9 cellular contexts compared by ENCODE assay signal in genomic region chr1:201154389-201155165, GRCh38. TPM values are rescaled to one million over a fixed set of nuclear protein-coding genes. Genes with fewer than 3 reads are reported as not detected.
DNase-seq lines count a peak whose midpoint lies in the region; ATAC-seq, FAIRE-seq and TF ChIP-seq lines count a peak whose summit lies in the region.
"Had no signal": no experiment of that assay in that cellular context is flagged by ENCODE, and none has a peak within 500 bp of the region (broad histone marks: within the 10 kb centered on the region; RNA-seq: fewer than 3 reads in every experiment).

TSS of gene TMEM9 (minus strand) at chr1:201154474. CDS start at chr1:201153923, 551 bp downstream.

- peaks cover 15 to 25% (median 21%) of the 10 kb centered on the region in 10 experiments for H3K4me1 ChIP-seq in BLaER1 treated with 17β-estradiol and CSF1 and Interleukin-3, amounts not matched to agents 10 nM and 100 nM
- peaks cover 19% of the 10 kb centered on the region for H3K4me1 ChIP-seq in HepG2 (ENCODE audit: insufficient read depth, low read length)

- in situ Hi-C loops in HepG2 (cut with HindIII; ENCODE audit: extremely low pct_ligation_motif_present, low pct_unique_long_range_greater_than_20kb) = no loop called here

- H3K9ac ChIP-seq in BLaER1 treated with 17β-estradiol and CSF1 and Interleukin-3, amounts not matched to agents 10 nM and 100 nM = peak within 1 kb of the TSS; percentile 74 to 90 (median 85)
- peak within 1 kb of the TSS; percentile 67 for H3K9ac ChIP-seq in HepG2 (ENCODE audit: insufficient read depth, low read depth, low read length)

- peaks cover 0 to 16% (median 9%) of the 10 kb centered on the region in 11 experiments; a peak in 10 of 22 replicates for H3K9me3 ChIP-seq in BLaER1 treated with 17β-estradiol and CSF1 and Interleukin-3, amounts not matched to agents 10 nM and 100 nM (replicated peaks in 1 of 11)
- no peaks in the 10 kb centered on the region for H3K9me3 ChIP-seq in HepG2 (ENCODE audit: low read length)

- 18% methylated on average over 13 of the region's 31 CpGs for WGBS in HepG2 (ENCODE audit: low lambda C conversion rate)

- peaks cover 0 to 4% (median 0%) of the 10 kb centered on the region in 11 experiments; a peak in 2 of 22 replicates for H4K20me1 ChIP-seq in BLaER1 treated with 17β-estradiol and CSF1 and Interleukin-3, amounts not matched to agents 10 nM and 100 nM
- no peaks in the 10 kb centered on the region for H4K20me1 ChIP-seq in HepG2 (ENCODE audit: insufficient read depth, low read length)

- peak; percentile 99 for ATAC-seq in GM19455 (IDR thresholded peaks at IDR 0.05; ENCODE audit: unreplicated experiment)
- ATAC-seq in HepG2 = peak; percentile 93

- no TSS peak for BruUV-seq in HepG2 (replicated peaks; lab: Mats Ljungman, UMichigan)

- H3K36me3 ChIP-seq in BLaER1 treated with 17β-estradiol and CSF1 and Interleukin-3, amounts not matched to agents 10 nM and 100 nM = peaks cover 25 to 29% (median 27%) of the 10 kb centered on the region in 11 experiments; a peak in 21 of 22 replicates
- peaks cover 2 to 23% of the 10 kb centered on the region in 2 experiments; a peak in 3 of 5 replicates for H3K36me3 ChIP-seq in HepG2 (replicated peaks in 1 of 2; ENCODE audit: control insufficient read depth in 1 of 2, insufficient read depth in 2 of 2, low read length in 2 of 2)

- no peaks in the 10 kb centered on the region for H3K27me3 ChIP-seq in BLaER1 treated with 17β-estradiol and CSF1 and Interleukin-3, amounts not matched to agents 10 nM and 100 nM
- H3K27me3 ChIP-seq in HepG2 (ENCODE audit: control insufficient read depth in 1 of 2, insufficient read depth in 2 of 2, low read length in 2 of 2) = no peaks in the 10 kb centered on the region; a peak in 1 of 5 replicates

- peaks cover 10% of the 10 kb centered on the region for H3K79me2 ChIP-seq in HepG2 (ENCODE audit: insufficient read depth, low read length)

- FAIRE-seq in HepG2 (lab: Jason Lieb, UNC) = peak; percentile 93
- FAIRE-seq: islet of Langerhans had no signal

- DNase-seq in HK-2 (ENCODE audit: unreplicated experiment) (peak; percentile 98), NCI-H82 treated with DMSO at 0.1 percent for 48 hours (lab: John Stamatoyannopoulos, UW; ENCODE audit: unreplicated experiment) (peak; percentile 96), dermis blood vessel endothelial cell (peak; percentile 96), HepG2 (ENCODE audit: low spot score) (peak; percentile 87)
- DNase-seq in activated CD4-positive, alpha-beta T cell treated with anti-CD3 and anti-CD28 coated beads, Interleukin-2, amount 50 U/mL, for 48 hours = peak; percentile 99
- DNase-seq in stimulated activated CD4-positive, alpha-beta T cell treated with anti-CD3 and anti-CD28 coated beads, Interleukin-2, amount 100 ng/mL, for 48 hours = peak; percentile 99

- CTCF ChIA-PET in HepG2 (lab: Yijun Ruan, JAX; ENCODE audit: low intra/inter-chr PET ratio, low total read pairs) = no interaction called here

- intact Hi-C loops in HepG2 (cut with micrococcal nuclease; ENCODE audit: unreplicated experiment) = loop anchor here (1.0 kb wide), 2 partner anchors 16 to 31 kb away; no protein-coding TSS in a partner anchor

- H2AFZ ChIP-seq in HepG2 (ENCODE audit: low read length) = peak within 1 kb of the TSS; percentile 65

- POLR2A ChIA-PET in HepG2 (lab: Yijun Ruan, JAX) = interaction anchor here (0.9 to 3.9 kb wide), 6 partner anchors 9 to 246 kb away, joined by 3 to 30 read pairs (median 5); no protein-coding TSS in a partner anchor

- no peak for TF ChIP-seq CTCF in HepG2 (CRISPR knock-in tag; IDR thresholded peaks at IDR 0.05)

- peak; percentile 52 to 55; a peak in 2 of 4 replicates for TF ChIP-seq POLR2A in HepG2 (IDR thresholded peaks at IDR 0.05; ENCODE audit: insufficient read depth in 1 of 2, low read depth in 2 of 2, low read length in 2 of 2)

- H3K27ac ChIP-seq in BLaER1 treated with 17β-estradiol and CSF1 and Interleukin-3, amounts not matched to agents 10 nM and 100 nM = peak within 1 kb of the TSS; percentile 5 to 90 (median 84); a peak in 21 of 22 replicates
- peak within 1 kb of the TSS; percentile 42 for H3K27ac ChIP-seq in HepG2 (ENCODE audit: extremely low read length, insufficient read depth, low read length)

- peak within 1 kb of the TSS; percentile 83 to 99 (median 97) for H3K4me2 ChIP-seq in BLaER1 treated with 17β-estradiol and CSF1 and Interleukin-3, amounts not matched to agents 10 nM and 100 nM
- H3K4me2 ChIP-seq in HepG2 (ENCODE audit: low read depth, low read length) = peak within 1 kb of the TSS; percentile 94

- H3K4me3 ChIP-seq in BLaER1 treated with 17β-estradiol and CSF1 and Interleukin-3, amounts not matched to agents 10 nM and 100 nM = peak within 1 kb of the TSS; percentile 65 to 85 (median 82)
- peak within 1 kb of the TSS; percentile 77 to 95 (median 85) for H3K4me3 ChIP-seq in HepG2 (replicated peaks in 1 of 3; ENCODE audit: insufficient read depth in 1 of 3, low read depth in 2 of 3, low read length in 3 of 3)

- no peak for TF ChIP-seq RAD21 in HepG2 (CRISPR knock-in tag; IDR thresholded peaks at IDR 0.05)

- TF ChIP-seq EP300 in HepG2 (IDR thresholded peaks at IDR 0.05; ENCODE audit: low read depth in 2 of 2, low read length in 2 of 2) (0 out of 4 replicates have a peak, but pooled peaks of 1 of the 2 experiments have one; percentile 45), HepG2 (CRISPR knock-in tag; IDR thresholded peaks at IDR 0.05; ENCODE audit: borderline replicate concordance) (no peak)

TF ChIP-seq in HepG2, 621 proteins besides CTCF, POLR2A, EP300 and RAD21 (continues in another document):
- TF ChIP-seq SP4 (CRISPR knock-in tag; IDR thresholded peaks at IDR 0.05) = peak; percentile 66; the same call in 1 of the 2 replicates
- TF ChIP-seq, protein P1, sequence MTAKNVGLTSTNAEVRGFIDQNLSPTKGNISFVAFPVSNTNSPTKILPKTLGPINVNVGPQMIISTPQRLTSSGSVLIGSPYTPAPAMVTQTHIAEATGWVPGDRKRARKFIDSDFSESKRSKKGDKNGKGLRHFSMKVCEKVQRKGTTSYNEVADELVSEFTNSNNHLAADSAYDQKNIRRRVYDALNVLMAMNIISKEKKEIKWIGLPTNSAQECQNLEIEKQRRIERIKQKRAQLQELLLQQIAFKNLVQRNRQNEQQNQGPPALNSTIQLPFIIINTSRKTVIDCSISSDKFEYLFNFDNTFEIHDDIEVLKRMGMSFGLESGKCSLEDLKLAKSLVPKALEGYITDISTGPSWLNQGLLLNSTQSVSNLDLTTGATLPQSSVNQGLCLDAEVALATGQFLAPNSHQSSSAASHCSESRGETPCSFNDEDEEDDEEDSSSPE (CRISPR knock-in tag; IDR thresholded peaks at IDR 0.05) = peak; percentile 13; the same call in 1 of the 2 replicates
- no peak for TF ChIP-seq GATAD2A (CRISPR knock-in tag; IDR thresholded peaks at IDR 0.05)
- 0 out of 2 replicates have a peak, but pooled peaks have one; percentile 10 for TF ChIP-seq MLX (CRISPR knock-in tag; IDR thresholded peaks at IDR 0.05)
- TF ChIP-seq, protein P2, sequence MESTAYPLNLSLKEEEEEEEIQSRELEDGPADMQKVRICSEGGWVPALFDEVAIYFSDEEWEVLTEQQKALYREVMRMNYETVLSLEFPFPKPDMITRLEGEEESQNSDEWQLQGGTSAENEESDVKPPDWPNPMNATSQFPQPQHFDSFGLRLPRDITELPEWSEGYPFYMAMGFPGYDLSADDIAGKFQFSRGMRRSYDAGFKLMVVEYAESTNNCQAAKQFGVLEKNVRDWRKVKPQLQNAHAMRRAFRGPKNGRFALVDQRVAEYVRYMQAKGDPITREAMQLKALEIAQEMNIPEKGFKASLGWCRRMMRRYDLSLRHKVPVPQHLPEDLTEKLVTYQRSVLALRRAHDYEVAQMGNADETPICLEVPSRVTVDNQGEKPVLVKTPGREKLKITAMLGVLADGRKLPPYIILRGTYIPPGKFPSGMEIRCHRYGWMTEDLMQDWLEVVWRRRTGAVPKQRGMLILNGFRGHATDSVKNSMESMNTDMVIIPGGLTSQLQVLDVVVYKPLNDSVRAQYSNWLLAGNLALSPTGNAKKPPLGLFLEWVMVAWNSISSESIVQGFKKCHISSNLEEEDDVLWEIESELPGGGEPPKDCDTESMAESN (CRISPR knock-in tag; conservative IDR thresholded peaks at IDR 0.05) = no peak
- TF ChIP-seq PLRG1 (conservative IDR thresholded peaks at IDR 0.05) = no peak
- TF ChIP-seq FOXA3 (CRISPR knock-in tag; IDR thresholded peaks at IDR 0.05) = peak; percentile 33; the same call in 1 of the 2 replicates
- TF ChIP-seq PHB2 (IDR thresholded peaks at IDR 0.05; ENCODE audit: partially characterized antibody) = no peak

RNA-seq across cellular contexts. Expression of gene TMEM9, which starts in this region (rescaled TPM):
- total RNA-seq in dermis blood vessel endothelial cell = 47.3 and 62.3 TPM in 2 replicates
- 33.6 and 60.9 TPM in 2 replicates for total RNA-seq in HepG2 (2016; rRNA removed; fragmentation: Illumina TruSeq; extraction: Trizol)
- 19.4 and 19.6 TPM in 2 replicates for total RNA-seq in HepG2 (2016; cell fraction: cytosol; rRNA removed; fragmentation: Illumina TruSeq; extraction: Trizol; ENCODE audit: low read depth)
- total RNA-seq in HepG2 (2016; cell fraction: insoluble cytoplasmic fraction; rRNA removed; fragmentation: Illumina TruSeq; extraction: Trizol) = 34.2 and 64.9 TPM in 2 replicates
- total RNA-seq in HepG2 (2016; cell fraction: membrane; rRNA removed; fragmentation: Illumina TruSeq; extraction: Trizol) = 35.3 and 35.6 TPM in 2 replicates
- total RNA-seq in HepG2 (2016; cell fraction: nucleus; rRNA removed; fragmentation: Illumina TruSeq; extraction: Trizol) = 46.5 and 53.8 TPM in 2 replicates
- polyA plus RNA-seq in HepG2 (2011; rRNA removed) = 102 and 137 TPM in 2 replicates
- polyA plus RNA-seq in HepG2 (2011; cell fraction: cytosol; rRNA removed) = 89.3 and 100 TPM in 2 replicates
- polyA plus RNA-seq in HepG2 (2011; cell fraction: nucleus; rRNA removed) = 118 and 132 TPM in 2 replicates
- polyA plus RNA-seq in HepG2 (2012) = 50.9 and 56.1 TPM in 2 replicates
- polyA plus RNA-seq in HepG2 (2016; cell fraction: cytosol; fragmentation: Illumina TruSeq; extraction: Trizol; ENCODE audit: low read depth) = 20.3 and 20.6 TPM in 2 replicates
- polyA plus RNA-seq in HepG2 (2016; cell fraction: insoluble cytoplasmic fraction; fragmentation: Illumina TruSeq; extraction: Trizol; ENCODE audit: low read depth) = 32.1 and 32.2 TPM in 2 replicates
- 27.0 and 30.2 TPM in 2 replicates for polyA plus RNA-seq in HepG2 (2016; cell fraction: membrane; fragmentation: Illumina TruSeq; extraction: Trizol; ENCODE audit: low read depth)
- 79.2 and 83.5 TPM in 2 replicates for polyA plus RNA-seq in HepG2 (2016; cell fraction: nucleus; fragmentation: Illumina TruSeq; extraction: Trizol; ENCODE audit: insufficient read depth, low read depth)
- 239 and 286 TPM in 2 replicates for polyA minus RNA-seq in HepG2 (2011; rRNA and poly(A)+ RNA removed; ENCODE audit: low replicate concordance)
- polyA minus RNA-seq in HepG2 (2011; cell fraction: cytosol; rRNA and poly(A)+ RNA removed) = 16.9 and 23.5 TPM in 2 replicates
- polyA minus RNA-seq in HepG2 (2011; cell fraction: nucleus; rRNA and poly(A)+ RNA removed) = 14.8 and 15.3 TPM in 2 replicates

Comparison
In these comparisons a context has a peak if more than half of its experiments do, and no peak if none do; other contexts are left out.
1. Peak in every context shown above with its lines: DNase-seq, ATAC-seq, H3K4me3 ChIP-seq and H3K27ac ChIP-seq.